Comparison of ENCODE assay signal across 24 cellular contexts in the genomic region with DNA sequence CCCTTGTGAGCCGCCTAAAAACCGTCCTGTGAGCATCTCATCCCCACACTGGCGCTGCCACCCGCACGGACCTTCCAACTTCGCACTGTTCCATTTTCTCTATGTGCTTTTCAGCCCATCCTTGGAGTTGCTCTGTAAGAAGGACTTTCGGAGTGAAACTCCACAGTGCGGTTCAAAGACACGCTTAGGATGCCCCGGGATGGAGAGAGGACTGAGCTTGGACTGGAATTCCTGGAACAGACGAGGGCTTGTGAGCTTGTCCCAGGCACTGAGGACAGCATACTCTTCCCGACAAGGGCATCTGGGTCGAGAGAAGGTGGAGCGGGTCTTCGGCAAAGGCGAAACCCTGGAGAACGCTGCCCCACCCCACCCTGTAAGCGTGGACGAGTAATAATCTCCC.
DNase-seq lines count a peak whose midpoint lies in the region; FAIRE-seq and TF ChIP-seq lines count a peak whose summit lies in the region.
"Had no signal": no experiment of that assay in that cellular context is flagged by ENCODE, and none has a peak within 500 bp of the region (broad histone marks: within the 10 kb centered on the region; RNA-seq: fewer than 3 reads in every experiment).

No MANE protein-coding gene starts in this region.

- no peak for FAIRE-seq in HTR-8/SVneo (lab: Jason Lieb, UNC)
- FAIRE-seq: endometrium, small intestine, urothelium cell line had no signal

- H3K27me3 Mint-ChIP-seq in H9 (ENCODE audit: low read depth): peaks cover 95% of the 10 kb centered on the region

- H4K5ac ChIP-seq in H9 (ENCODE audit: insufficient read length, low read depth, low read length): no peak overlapping the region

- H3K36me3 ChIP-seq in fibroblast of lung (ENCODE audit: control insufficient read depth, insufficient read depth, low read length) (no peaks in the 10 kb centered on the region), skeletal muscle satellite cell (ENCODE audit: insufficient read depth, low read length) (no peaks in the 10 kb centered on the region)
- H3K36me3 ChIP-seq: breast epithelium, suprapubic skin had no signal

- H3K27ac ChIP-seq in H9 (ENCODE audit: insufficient read length, low read depth, low read length) (no peak overlapping the region), fibroblast of lung (ENCODE audit: insufficient read depth, low read length) (no peak overlapping the region)
- H3K27ac ChIP-seq: breast epithelium, C4-2B, PC-9, suprapubic skin had no signal

- H4K91ac ChIP-seq in H9 (ENCODE audit: insufficient read length, low read depth, low read length): no peak overlapping the region

- H2AFZ ChIP-seq in H9 (ENCODE audit: low read length) (no peak overlapping the region), fibroblast of lung (ENCODE audit: low read length) (no peak overlapping the region)
- H2AFZ ChIP-seq: PC-9 had no signal

- H3K4me1 ChIP-seq in H9 (ENCODE audit: insufficient read depth, low read length): peaks cover 9% of the 10 kb centered on the region; the same call in 1 of the 2 replicates
- H3K4me1 ChIP-seq in fibroblast of lung (ENCODE audit: control insufficient read depth, extremely low read depth, insufficient read depth, low read length): peaks cover 2% of the 10 kb centered on the region
- H3K4me1 ChIP-seq in skeletal muscle satellite cell (ENCODE audit: control insufficient read depth, insufficient read depth, low read length): peaks cover 15% of the 10 kb centered on the region
- H3K4me1 ChIP-seq: breast epithelium had no signal

- H2BK5ac ChIP-seq in H9 (ENCODE audit: insufficient read length, low read length): no peak overlapping the region

- H3K9me3 Mint-ChIP-seq in H9: peaks cover 4 to 11% of the 10 kb centered on the region in 2 experiments; a peak in 3 of 5 replicates
- H3K9me3 Mint-ChIP-seq: memory B cell; stimulated activated effector memory CD8-positive, alpha-beta T cell treated with anti-CD3 and anti-CD28 coated beads, Interleukin-12 subunit alpha, Interleukin-12 subunit beta, amount 100 ng/mL, for 72 hours had no signal

- H3K27ac Mint-ChIP-seq in H9: no peak overlapping the region
- H3K27ac Mint-ChIP-seq: memory B cell; stimulated activated effector memory CD8-positive, alpha-beta T cell treated with anti-CD3 and anti-CD28 coated beads, Interleukin-12 subunit alpha, Interleukin-12 subunit beta, amount 100 ng/mL, for 72 hours had no signal

- no peaks in the 10 kb centered on the region for H3K79me2 ChIP-seq in H9 (ENCODE audit: insufficient read depth, low read length)
- no peaks in the 10 kb centered on the region for H3K79me2 ChIP-seq in fibroblast of lung (ENCODE audit: control insufficient read depth, insufficient read depth, low read length)

- no peak overlapping the region for H3K4ac ChIP-seq in H9 (ENCODE audit: low read depth, low read length)

- H3K27me3 ChIP-seq in H9 (ENCODE audit: insufficient read depth, low read length) (peaks cover 54% of the 10 kb centered on the region), fibroblast of lung (ENCODE audit: control insufficient read depth, insufficient read depth, low read length) (peaks cover 54% of the 10 kb centered on the region), skeletal muscle satellite cell (ENCODE audit: control insufficient read depth, insufficient read depth, low read length) (peaks cover 97% of the 10 kb centered on the region)

- no peak overlapping the region for H3T11ph ChIP-seq in H9 (ENCODE audit: low read length)

- no CpG with 5 or more reads among the region's 19 CpGs for WGBS in H9 (ENCODE audit: extremely low coverage, insufficient read length, low lambda C conversion rate)

- H2BK12ac ChIP-seq in H9 (ENCODE audit: insufficient read length, low read depth, low read length): no peak overlapping the region

- H3K9ac ChIP-seq in H9 (ENCODE audit: extremely low read depth, insufficient read length, low read length) (no peak overlapping the region), fibroblast of lung (ENCODE audit: insufficient read depth, low read length) (no peak overlapping the region), skeletal muscle satellite cell (ENCODE audit: low read depth, low read length) (no peak overlapping the region)

- H3K23ac ChIP-seq in H9 (ENCODE audit: insufficient read length, low read depth, low read length): no peak overlapping the region

- H3K79me1 ChIP-seq in H9 (ENCODE audit: insufficient read depth, low read depth, low read length, poor library complexity, severe bottlenecking): no peaks in the 10 kb centered on the region

- H4K20me1 ChIP-seq in H9 (ENCODE audit: control insufficient read depth, insufficient read depth, insufficient read length) (no peaks in the 10 kb centered on the region), fibroblast of lung (ENCODE audit: control insufficient read depth, extremely low read depth, insufficient read depth, low read length) (no peaks in the 10 kb centered on the region)

- peaks cover 54 to 66% of the 10 kb centered on the region in 2 experiments for H3K4me1 Mint-ChIP-seq in H9

- no peak overlapping the region for H2BK15ac ChIP-seq in H9 (ENCODE audit: low read depth, low read length)

- H3K4me2 ChIP-seq in H9 (ENCODE audit: insufficient read depth, insufficient read length, low read length) (peak overlapping the region; percentile 77), fibroblast of lung (ENCODE audit: extremely low read depth, insufficient read depth, low read length) (peak overlapping the region; percentile 25), skeletal muscle satellite cell (ENCODE audit: low read length) (peak overlapping the region; percentile 38)
- H3K4me2 ChIP-seq: PC-9 had no signal

- no peak overlapping the region for H2BK20ac ChIP-seq in H9 (ENCODE audit: low read depth, low read length, poor library complexity, severe bottlenecking)

- peak overlapping the region; percentile 21 to 57; a peak in 2 of 5 replicates for H3K4me3 Mint-ChIP-seq in H9
- H3K4me3 Mint-ChIP-seq: memory B cell; stimulated activated effector memory CD8-positive, alpha-beta T cell treated with anti-CD3 and anti-CD28 coated beads, Interleukin-12 subunit alpha, Interleukin-12 subunit beta, amount 100 ng/mL, for 72 hours had no signal

- H3K4me3 ChIP-seq in fibroblast of lung (replicated peaks in 1 of 4; ENCODE audit: control extremely low read depth in 1 of 4, insufficient read depth in 1 of 4, low read depth in 3 of 4, low read length in 4 of 4): no peak overlapping the region
- no peak overlapping the region for H3K4me3 ChIP-seq in skeletal muscle satellite cell (ENCODE audit: low read length)
- H3K4me3 ChIP-seq: breast epithelium, PC-9, suprapubic skin had no signal

- no peak for TF ChIP-seq CTCF in H9 (conservative IDR thresholded peaks at IDR 0.05)
- TF ChIP-seq CTCF in fibroblast of lung (conservative IDR thresholded peaks at IDR 0.05 in 1 of 2, IDR thresholded peaks at IDR 0.05 in 1 of 2; ENCODE audit: low read depth in 1 of 2, low read length in 2 of 2): no peak

- H3K9me3 ChIP-seq in H9 (ENCODE audit: control insufficient read depth, low read depth, low read length) (no peaks in the 10 kb centered on the region), fibroblast of lung (ENCODE audit: control insufficient read depth, insufficient read depth, low read depth, low read length) (no peaks in the 10 kb centered on the region), skeletal muscle satellite cell (replicated peaks; ENCODE audit: low read length) (no peaks in the 10 kb centered on the region)
- H3K9me3 ChIP-seq: breast epithelium, suprapubic skin had no signal

- H3K14ac ChIP-seq in H9 (ENCODE audit: insufficient read depth, low read length): no peak overlapping the region

- H2BK120ac ChIP-seq in H9 (ENCODE audit: low read depth, low read length, poor library complexity, severe bottlenecking): no peak overlapping the region

- peaks cover 0 to 2% (median 0%) of the 10 kb centered on the region in 3 experiments; a peak in 1 of 7 replicates for H3K36me3 Mint-ChIP-seq in H9 (ENCODE audit: insufficient read depth in 1 of 3, low read depth in 3 of 3)

- peaks cover 28% of the 10 kb centered on the region for H3K23me2 ChIP-seq in H9 (ENCODE audit: insufficient read length, low read depth, low read length, poor library complexity, severe bottlenecking)

- no peak overlapping the region for H4K8ac ChIP-seq in H9 (replicated peaks; ENCODE audit: insufficient read length, low read depth, low read length)

- H3K56ac ChIP-seq in H9 (ENCODE audit: insufficient read length, low read depth, low read length): no peak overlapping the region

- DNase-seq in H9: peak; percentile 35
- peak; percentile 65 for DNase-seq in astrocyte of the hippocampus (ENCODE audit: low read depth, low spot score)
- no peak for DNase-seq in fibroblast of lung (ENCODE audit: low read depth in 2 of 2)
- no peak for DNase-seq in DMS79 treated with DMSO at 0.1 percent for 48 hours (lab: John Stamatoyannopoulos, UW)
- DNase-seq in HTR-8/SVneo (ENCODE audit: insufficient read length, low spot score): no peak
- no peak for DNase-seq in stimulated activated CD4-positive, alpha-beta T cell treated with anti-CD3 and anti-CD28 coated beads, Interleukin-4, amount 100 ng/mL, for 24 hours
- DNase-seq: activated CD4-positive, alpha-beta T cell treated with anti-CD3 and anti-CD28 coated beads, Interleukin-2, amount 50 U/mL, for 4 hours; activated CD8-positive, alpha-beta memory T cell treated with anti-CD3 and anti-CD28 coated beads, Interleukin-2, amount 50 U/mL, for 48 hours; cortex of kidney; glutamatergic neuron; NCI-H1436 treated with DMSO at 0.1 percent for 48 hours; NCI-H2107; NCI-H446; PC-9; Right ventricle myocardium superior; small intestine had no signal

- no peak overlapping the region for H2AK5ac ChIP-seq in H9 (ENCODE audit: insufficient read length, low read length)

- H3K18ac ChIP-seq in H9 (ENCODE audit: insufficient read length, low read depth, low read length): no peak overlapping the region

Comparison
In these comparisons a context has a peak if more than half of its experiments do, and no peak if none do; other contexts are left out.
1. DNase-seq: peak in H9 (single experiment) and astrocyte of the hippocampus (single experiment); none in fibroblast of lung (0 of 2), DMS79 treated with DMSO at 0.1 percent for 48 hours (single experiment), HTR-8/SVneo (single experiment) and stimulated activated CD4-positive, alpha-beta T cell treated with anti-CD3 and anti-CD28 coated beads, Interleukin-4, amount 100 ng/mL, for 24 hours (single experiment).
2. H3K4me2 ChIP-seq: peak in every context shown above with its lines; median percentile 77 in H9; 38 in skeletal muscle satellite cell; 25 in fibroblast of lung.